Comparison of ENCODE assay signal across 8 cellular contexts in the genomic region with DNA sequence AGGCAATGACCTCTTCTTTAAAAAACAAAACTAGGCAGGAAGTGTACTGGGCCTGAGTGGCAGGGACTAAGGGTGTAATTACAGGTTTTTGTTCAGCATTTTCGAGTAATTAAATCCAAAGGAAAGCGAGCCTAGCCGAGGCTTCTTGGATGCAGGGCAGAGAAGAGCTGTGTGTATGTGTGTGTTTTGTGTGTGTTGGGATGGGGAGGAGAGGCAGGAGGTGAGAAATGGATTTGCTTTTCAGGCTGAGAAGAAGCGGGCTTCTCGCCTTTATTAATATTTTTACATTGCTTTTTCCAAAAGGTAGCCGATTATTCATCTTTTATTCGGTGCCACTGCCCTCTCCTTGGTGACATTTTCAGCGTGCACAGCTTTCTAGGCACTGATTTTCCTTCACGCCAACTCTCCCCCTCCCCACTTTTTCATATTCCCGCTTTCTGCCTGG. TPM values are rescaled to one million over a fixed set of nuclear protein-coding genes. Genes with fewer than 3 reads are reported as not detected.
DNase-seq lines count a peak whose midpoint lies in the region; ATAC-seq and TF ChIP-seq lines count a peak whose summit lies in the region.

No MANE protein-coding gene starts in this region.

- H3K9me3 Mint-ChIP-seq in central memory CD8-positive, alpha-beta T cell, result no peaks in the 10 kb centered on the region
- H3K9me3 Mint-ChIP-seq in endothelial cell (ENCODE audit: unreplicated experiment) (no peaks in the 10 kb centered on the region), Caco-2 (ENCODE audit: unreplicated experiment) (no peaks in the 10 kb centered on the region)

- POLR2A ChIA-PET in Caco-2 (lab: Charles Lee), result no interaction called here

- no peak for ATAC-seq in central memory CD8-positive, alpha-beta T cell (replicated peaks; ENCODE audit: extremely low read depth, poor library complexity, severe bottlenecking)
- no peak for ATAC-seq in HG03097 (IDR thresholded peaks at IDR 0.05; ENCODE audit: low FRiP score, unreplicated experiment)
- ATAC-seq in GM18505 (IDR thresholded peaks at IDR 0.05; ENCODE audit: unreplicated experiment), result no peak

- H3K36me3 ChIP-seq in parathyroid adenoma (ENCODE audit: control insufficient read depth, insufficient read depth, low read length) (no peaks in the 10 kb centered on the region), Caco-2 (ENCODE audit: control insufficient read depth, insufficient read depth, low read length) (no peaks in the 10 kb centered on the region)

- H3K27ac Mint-ChIP-seq in central memory CD8-positive, alpha-beta T cell (ENCODE audit: low read depth), result no peak overlapping the region
- H3K27ac Mint-ChIP-seq in endothelial cell (ENCODE audit: unreplicated experiment) (no peak overlapping the region), Caco-2 (ENCODE audit: unreplicated experiment) (no peak overlapping the region)

- no peak overlapping the region for H3K9ac ChIP-seq in parathyroid adenoma

- no peak overlapping the region for H2AFZ ChIP-seq in parathyroid adenoma

- H3K79me2 ChIP-seq in parathyroid adenoma, result no peaks in the 10 kb centered on the region

- intact Hi-C loops in Caco-2 (cut with micrococcal nuclease; ENCODE audit: unreplicated experiment), result no loop called here

- CTCF ChIA-PET in Caco-2 (lab: Charles Lee), result interaction anchor here (0.6 kb wide), 1 partner anchor 71 kb away, joined by 3 read pairs; no protein-coding TSS in a partner anchor

- H3K9me3 ChIP-seq in parathyroid adenoma (ENCODE audit: control insufficient read depth, low read length) (no peaks in the 10 kb centered on the region), Caco-2 (no peaks in the 10 kb centered on the region)

- H3K27ac ChIP-seq in parathyroid adenoma, result peak overlapping the region; percentile 25

- H3K4me3 ChIP-seq in parathyroid adenoma (ENCODE audit: low read depth, low read length) (no peak overlapping the region), Caco-2 (ENCODE audit: low read depth, low read length) (no peak overlapping the region)

- peaks cover 53% of the 10 kb centered on the region for H3K4me1 ChIP-seq in parathyroid adenoma
- H3K4me1 ChIP-seq in Caco-2, result peaks cover 25% of the 10 kb centered on the region

- TF ChIP-seq CTCF in parathyroid adenoma (IDR thresholded peaks at IDR 0.05), result no peak
- no peak for TF ChIP-seq CTCF in endothelial cell (IDR thresholded peaks at IDR 0.05; ENCODE audit: unreplicated experiment)
- TF ChIP-seq CTCF in Caco-2 (IDR thresholded peaks at IDR 0.05; ENCODE audit: insufficient read depth in 1 of 2, low read depth in 1 of 2, low read length in 1 of 2, severe bottlenecking in 1 of 2, unreplicated experiment in 1 of 2), result no peak

- TF ChIP-seq POLR2A in GM18505 (IDR thresholded peaks at IDR 0.05; ENCODE audit: borderline replicate concordance, extremely low read depth, insufficient read depth, insufficient read length), result no peak

- H3K4me2 ChIP-seq in parathyroid adenoma (ENCODE audit: low read length), result no peak overlapping the region

- H3K4me1 Mint-ChIP-seq in central memory CD8-positive, alpha-beta T cell, result peaks cover 77% of the 10 kb centered on the region
- H3K4me1 Mint-ChIP-seq in endothelial cell (ENCODE audit: unreplicated experiment), result peaks cover 65% of the 10 kb centered on the region
- peaks cover 40% of the 10 kb centered on the region for H3K4me1 Mint-ChIP-seq in Caco-2 (ENCODE audit: low read depth, unreplicated experiment)

- peak; percentile 67 for DNase-seq in DMS153 treated with DMSO at 0.1 percent for 48 hours (lab: John Stamatoyannopoulos, UW; ENCODE audit: unreplicated experiment)
- peak; percentile 71 to 89 for DNase-seq in NCI-H2081 (lab: John Stamatoyannopoulos, UW)
- DNase-seq in central memory CD8-positive, alpha-beta T cell (ENCODE audit: low spot score in 2 of 2), result no peak
- DNase-seq in endothelial cell (ENCODE audit: low spot score), result no peak
- no peak for DNase-seq in Caco-2

- H3K27me3 ChIP-seq in parathyroid adenoma (ENCODE audit: control insufficient read depth, insufficient read depth, low read length) (no peaks in the 10 kb centered on the region), Caco-2 (replicated peaks; ENCODE audit: control insufficient read depth, insufficient read depth, low read length) (no peaks in the 10 kb centered on the region)

- peak overlapping the region; percentile 45 for H3K4me3 Mint-ChIP-seq in central memory CD8-positive, alpha-beta T cell
- H3K4me3 Mint-ChIP-seq in endothelial cell (ENCODE audit: unreplicated experiment) (no peak overlapping the region), Caco-2 (ENCODE audit: unreplicated experiment) (no peak overlapping the region)

- peaks cover 24% of the 10 kb centered on the region for H3K36me3 Mint-ChIP-seq in central memory CD8-positive, alpha-beta T cell (ENCODE audit: insufficient read depth)
- H3K36me3 Mint-ChIP-seq in endothelial cell (ENCODE audit: low read depth, unreplicated experiment) (no peaks in the 10 kb centered on the region), Caco-2 (ENCODE audit: insufficient read depth, unreplicated experiment) (peaks cover 7% of the 10 kb centered on the region)

- BruUV-seq in Caco-2 (replicated peaks; lab: Mats Ljungman, UMichigan), result no TSS peak

- H3K27me3 Mint-ChIP-seq in central memory CD8-positive, alpha-beta T cell, result no peaks in the 10 kb centered on the region
- H3K27me3 Mint-ChIP-seq in endothelial cell (ENCODE audit: unreplicated experiment) (peaks cover 11% of the 10 kb centered on the region), Caco-2 (ENCODE audit: insufficient read depth, unreplicated experiment) (no peaks in the 10 kb centered on the region)

RNA-seq across cellular contexts. Expression of a gene that starts 8.9 kb away (rescaled TPM):
- total RNA-seq in endothelial cell (ENCODE audit: unreplicated experiment) (8.6 TPM), Caco-2 (2022) (24.1 and 24.7 TPM in 2 replicates)

Comparison
In these comparisons a context has a peak if more than half of its experiments do, and no peak if none do; other contexts are left out.
1. DNase-seq: peak in DMS153 treated with DMSO at 0.1 percent for 48 hours (single experiment) and NCI-H2081 (2 of 2); none in central memory CD8-positive, alpha-beta T cell (0 of 2), endothelial cell (single experiment) and Caco-2 (0 of 2).